ENCODE assay signal across 11 cellular contexts in genomic region chr19:29943615-29944014, GRCh38. TPM values are rescaled to one million over a fixed set of nuclear protein-coding genes. Genes with fewer than 3 reads are reported as not detected.
DNase-seq lines count a peak whose midpoint lies in the region; ATAC-seq and TF ChIP-seq lines count a peak whose summit lies in the region.
"Had no signal": no experiment of that assay in that cellular context is flagged by ENCODE, and none has a peak within 500 bp of the region (broad histone marks: within the 10 kb centered on the region; RNA-seq: fewer than 3 reads in every experiment).

No MANE protein-coding gene starts in this region.

- peak overlapping the region; percentile 97 for H3K4me3 Mint-ChIP-seq in T-helper 2 cell treated with Interferon-gamma antibody and Interleukin-4, amounts not matched to agents 5 μg/mL and 100 μg/mL, for 36 hours

- H3K4me2 ChIP-seq in SU-DHL-6 (ENCODE audit: low read depth, low read length, poor library complexity, severe bottlenecking) = peak overlapping the region; percentile 89

- 65 to 66% methylated on average over 5 to 8 of the region's 8 CpGs for WGBS in esophagus squamous epithelium, 2 donors

- H3K36me3 Mint-ChIP-seq in T-helper 2 cell treated with Interferon-gamma antibody and Interleukin-4, amounts not matched to agents 5 μg/mL and 100 μg/mL, for 36 hours (ENCODE audit: low read depth) = peaks cover 20% of the 10 kb centered on the region

- H3K4me1 ChIP-seq in esophagus squamous epithelium (peaks cover 12 to 70% (median 43%) of the 10 kb centered on the region in 3 donors), skeletal muscle tissue (ENCODE audit: control insufficient read depth in 3 of 3, insufficient read depth in 3 of 3, low read length in 3 of 3) (peaks cover 10 to 27% (median 22%) of the 10 kb centered on the region in 3 donors)

- TF ChIP-seq CTCF in SU-DHL-6 (IDR thresholded peaks at IDR 0.05; ENCODE audit: insufficient read depth, low read length, poor library complexity, severe bottlenecking) = no peak
- no peak for TF ChIP-seq CTCF in esophagus squamous epithelium (IDR thresholded peaks at IDR 0.05)

- H3F3A ChIP-seq in SU-DHL-6 (ENCODE audit: insufficient read depth) = peaks cover 9% of the 10 kb centered on the region; the same call in 1 of the 2 replicates

- peaks cover 3% of the 10 kb centered on the region; the same call in 1 of the 2 replicates for H4K20me1 ChIP-seq in SU-DHL-6 (ENCODE audit: low read depth, low read length)

- no peaks in the 10 kb centered on the region; the same call in 1 of the 2 replicates for H3K36me3 ChIP-seq in SU-DHL-6 (ENCODE audit: low read length)
- H3K36me3 ChIP-seq in esophagus squamous epithelium = no peaks in the 10 kb centered on the region
- no peaks in the 10 kb centered on the region for H3K36me3 ChIP-seq in skeletal muscle tissue (ENCODE audit: control insufficient read depth in 3 of 3, insufficient read depth in 3 of 3, low read length in 3 of 3)

- peaks cover 61% of the 10 kb centered on the region for H3K79me2 ChIP-seq in SU-DHL-6 (ENCODE audit: insufficient read depth, low read length)

- no peak for ATAC-seq in HG03045 (IDR thresholded peaks at IDR 0.05; ENCODE audit: unreplicated experiment)

- H3K9me3 ChIP-seq in SU-DHL-6 (ENCODE audit: insufficient read depth, low read length) (no peaks in the 10 kb centered on the region), esophagus squamous epithelium (no peaks in the 10 kb centered on the region), skeletal muscle tissue (ENCODE audit: control insufficient read depth in 3 of 3, low read length in 3 of 3) (no peaks in the 10 kb centered on the region)

- H3K27ac Mint-ChIP-seq in T-helper 2 cell treated with Interferon-gamma antibody and Interleukin-4, amounts not matched to agents 5 μg/mL and 100 μg/mL, for 36 hours = peak overlapping the region; percentile 82

- no peak overlapping the region; the same call in 1 of the 2 replicates for H3K27ac ChIP-seq in SU-DHL-6 (ENCODE audit: low read depth, low read length)
- H3K27ac ChIP-seq in esophagus squamous epithelium = peak overlapping the region in 2 of 4 donors; percentile 84 to 87
- no peak overlapping the region for H3K27ac ChIP-seq in skeletal muscle tissue (ENCODE audit: low read depth, low read length)

- DNase-seq in T-helper 2 cell treated with Interferon-gamma antibody and Interleukin-4, amounts not matched to agents 5 μg/mL and 100 μg/mL, for 36 hours (ENCODE audit: low spot score) = no peak
- DNase-seq in T-helper 2 cell (no peak), esophagus squamous epithelium (lab: John Stamatoyannopoulos, UW) (no peak), occipital lobe (lab: John Stamatoyannopoulos, UW) (no peak), NCI-H524 treated with DMSO at 0.1 percent for 48 hours (lab: John Stamatoyannopoulos, UW) (no peak)
- DNase-seq: activated CD4-positive, alpha-beta T cell treated with anti-CD3 and anti-CD28 coated beads, Interleukin-2, amount 50 U/mL, for 4 hours; kidney glomerular epithelial cell; NCI-H1092 had no signal

- no peak overlapping the region for H2AFZ ChIP-seq in SU-DHL-6 (ENCODE audit: low read depth, low read length, severe bottlenecking)

- H3K4me3 ChIP-seq in SU-DHL-6 (ENCODE audit: insufficient read depth, low read length, poor library complexity, severe bottlenecking) = peak overlapping the region; percentile 97
- H3K4me3 ChIP-seq in esophagus squamous epithelium = peak overlapping the region; percentile 86 to 91 (median 88)
- H3K4me3 ChIP-seq in skeletal muscle tissue (ENCODE audit: low read length in 3 of 3) = peak overlapping the region in 2 of 3 donors; percentile 1 to 32

- H3K27me3 Mint-ChIP-seq in T-helper 2 cell treated with Interferon-gamma antibody and Interleukin-4, amounts not matched to agents 5 μg/mL and 100 μg/mL, for 36 hours (ENCODE audit: low read depth) = no peaks in the 10 kb centered on the region

- intact Hi-C loops in esophagus squamous epithelium (cut with DNase I) = no loop called here

- no peaks in the 10 kb centered on the region for H3K9me2 ChIP-seq in SU-DHL-6 (replicated peaks; ENCODE audit: insufficient read depth, low read length)

- no peaks in the 10 kb centered on the region for H3K27me3 ChIP-seq in SU-DHL-6 (ENCODE audit: low read length)
- H3K27me3 ChIP-seq in esophagus squamous epithelium = no peaks in the 10 kb centered on the region
- no peaks in the 10 kb centered on the region for H3K27me3 ChIP-seq in skeletal muscle tissue (ENCODE audit: control insufficient read depth in 3 of 3, insufficient read depth in 3 of 3, low read length in 3 of 3)

- no peak for TF ChIP-seq POLR2A in esophagus squamous epithelium (IDR thresholded peaks at IDR 0.05)

- H3K4me1 Mint-ChIP-seq in T-helper 2 cell treated with Interferon-gamma antibody and Interleukin-4, amounts not matched to agents 5 μg/mL and 100 μg/mL, for 36 hours (ENCODE audit: low read depth) = peaks cover 44% of the 10 kb centered on the region

- no peaks in the 10 kb centered on the region for H3K9me3 Mint-ChIP-seq in T-helper 2 cell treated with Interferon-gamma antibody and Interleukin-4, amounts not matched to agents 5 μg/mL and 100 μg/mL, for 36 hours

- H3K9ac ChIP-seq in SU-DHL-6 (ENCODE audit: low read length) (peak overlapping the region; percentile 85), skeletal muscle tissue (ENCODE audit: low read depth in 1 of 3, low read length in 3 of 3) (peak overlapping the region in 1 of 3 donors; percentile 89)

RNA-seq across cellular contexts. Expression of gene URI1, which starts 1.6 kb away (rescaled TPM):
- total RNA-seq in esophagus squamous epithelium (10 to 100 TPM; 19.3 to 68.3 (median 43.6) TPM), skeletal muscle tissue (62.6 TPM), occipital lobe (90.8 TPM)

Comparison
In these comparisons a context has a peak if more than half of its experiments do, and no peak if none do; other contexts are left out.
1. H3K4me3 ChIP-seq: peak in every context shown above with its lines; median percentile 97 in SU-DHL-6; 88 in esophagus squamous epithelium; 16 in skeletal muscle tissue.